ENCODE assay signal across 29 cellular contexts in genomic region chr1:187443939-187444338, GRCh38.
"Had no signal": no experiment of that assay in that cellular context is flagged by ENCODE, and none has a peak within 500 bp of the region (broad histone marks: within the 10 kb centered on the region; RNA-seq: fewer than 3 reads in every experiment).

No MANE protein-coding gene starts in this region.

- H3K27ac Mint-ChIP-seq: activated CD4-positive, alpha-beta memory T cell treated with anti-CD3 and anti-CD28 coated beads for 36 hours; activated CD4-positive, alpha-beta T cell treated with anti-CD3 and anti-CD28 coated beads for 36 hours; activated naive CD4-positive, alpha-beta T cell treated with anti-CD3 and anti-CD28 coated beads for 36 hours; activated naive CD4-positive, alpha-beta T cell treated with anti-CD3 and anti-CD28 coated beads, Interleukin-2, amount 50 U/mL, for 72 hours; activated T-helper 1 cell treated with anti-CD3 and anti-CD28 coated beads, Interleukin-12 subunit alpha, Interleukin-12 subunit beta, Interleukin-2, Interleukin-4 antibody, amounts not matched to agents 30 ng/mL and 10 ng/mL and 1 ng/mL, durations not matched to agents 14 hours and 24 hours and 36 hours had no signal

- H3K36me3 ChIP-seq: WERI-Rb-1 had no signal

- DNase-seq: activated CD4-positive, alpha-beta memory T cell treated with anti-CD3 and anti-CD28 coated beads for 36 hours; activated CD4-positive, alpha-beta T cell treated with anti-CD3 and anti-CD28 coated beads for 36 hours; activated CD4-positive, alpha-beta T cell treated with anti-CD3 and anti-CD28 coated beads, Interleukin-2, amount 50 U/mL, for 1 hour; activated CD8-positive, alpha-beta memory T cell treated with anti-CD3 and anti-CD28 coated beads, Interleukin-2, amount 50 U/mL, for 4 hours; activated gamma-delta T cell treated with Interleukin-2 at 50 U/mL for 16 hours; activated naive CD4-positive, alpha-beta T cell treated with anti-CD3 and anti-CD28 coated beads for 36 hours; activated T-cell treated with anti-CD3 and anti-CD28 coated beads for 4 hours; activated T-cell treated with anti-CD3 and anti-CD28 coated beads, Interleukin-2, amount 50 U/mL, for 4 hours; anterior cingulate cortex; central memory CD4-positive, alpha-beta T cell; Karpas-422; KBM-7; NCI-H1105; NCI-H1436; NCI-H1694; NCI-H1930; NCI-H2081 treated with DMSO at 0.1 percent for 48 hours; NCI-H345; NCI-H526; NCI-H748 treated with DMSO at 0.1 percent for 48 hours; NK-92 treated with Interleukin-12 subunit alpha and Interleukin-12 subunit beta, amount 100 ng/mL, for 24 hours; Right ventricle myocardium superior; SW 1271; T-helper 1 cell; T1000; WERI-Rb-1 had no signal

- ATAC-seq: activated CD4-positive, alpha-beta T cell treated with anti-CD3 and anti-CD28 coated beads for 36 hours; activated naive CD4-positive, alpha-beta T cell treated with anti-CD3 and anti-CD28 coated beads, Interleukin-2, amount 50 U/mL, for 72 hours; activated T-cell treated with anti-CD3 and anti-CD28 coated beads, Interleukin-2, amount 50 U/mL, for 4 hours had no signal

- H3K27ac ChIP-seq: WERI-Rb-1 had no signal

- H3K36me3 Mint-ChIP-seq: activated CD4-positive, alpha-beta memory T cell treated with anti-CD3 and anti-CD28 coated beads for 36 hours; activated naive CD4-positive, alpha-beta T cell treated with anti-CD3 and anti-CD28 coated beads, Interleukin-2, amount 50 U/mL, for 72 hours; brain had no signal

- H3K4me3 Mint-ChIP-seq: activated CD4-positive, alpha-beta memory T cell treated with anti-CD3 and anti-CD28 coated beads for 36 hours; activated CD4-positive, alpha-beta T cell treated with anti-CD3 and anti-CD28 coated beads for 36 hours; activated naive CD4-positive, alpha-beta T cell treated with anti-CD3 and anti-CD28 coated beads for 36 hours; activated T-cell treated with anti-CD3 and anti-CD28 coated beads, Interleukin-2, amount 50 U/mL, for 4 hours; activated T-helper 1 cell treated with anti-CD3 and anti-CD28 coated beads, Interleukin-12 subunit alpha, Interleukin-12 subunit beta, Interleukin-2, Interleukin-4 antibody, amounts not matched to agents 30 ng/mL and 10 ng/mL and 1 ng/mL, durations not matched to agents 14 hours and 24 hours and 36 hours had no signal

- H3K4me1 Mint-ChIP-seq: activated CD4-positive, alpha-beta T cell treated with anti-CD3 and anti-CD28 coated beads for 36 hours had no signal

- H3K27me3 Mint-ChIP-seq: activated CD4-positive, alpha-beta memory T cell treated with anti-CD3 and anti-CD28 coated beads for 36 hours; activated CD4-positive, alpha-beta T cell treated with anti-CD3 and anti-CD28 coated beads for 36 hours had no signal

- H3K9me3 Mint-ChIP-seq: activated CD4-positive, alpha-beta memory T cell treated with anti-CD3 and anti-CD28 coated beads for 36 hours; activated naive CD4-positive, alpha-beta T cell treated with anti-CD3 and anti-CD28 coated beads for 36 hours; activated naive CD4-positive, alpha-beta T cell treated with anti-CD3 and anti-CD28 coated beads, Interleukin-2, amount 50 U/mL, for 72 hours; brain had no signal
